20 cellular contexts compared by ENCODE assay signal in genomic region chr14:33555710-33556350, GRCh38.
DNase-seq lines count a peak whose midpoint lies in the region; ATAC-seq, FAIRE-seq and TF ChIP-seq lines count a peak whose summit lies in the region.
"Had no signal": no experiment of that assay in that cellular context is flagged by ENCODE, and none has a peak within 500 bp of the region (broad histone marks: within the 10 kb centered on the region; RNA-seq: fewer than 3 reads in every experiment).

No MANE protein-coding gene starts in this region.

- no peaks in the 10 kb centered on the region for H3K27me3 Mint-ChIP-seq in astrocyte (ENCODE audit: low read depth, unreplicated experiment)
- no peaks in the 10 kb centered on the region for H3K27me3 Mint-ChIP-seq in osteocyte (ENCODE audit: unreplicated experiment)
- H3K27me3 Mint-ChIP-seq: CD4-positive, alpha-beta memory T cell had no signal

- H3K4me2 ChIP-seq in astrocyte (ENCODE audit: low read length) = peak overlapping the region; percentile 12
- H3K4me2 ChIP-seq: A549, BLaER1, PC-9 had no signal

- H3K9me3 ChIP-seq in astrocyte (ENCODE audit: insufficient read depth, low read depth, low read length) = no peaks in the 10 kb centered on the region
- H3K9me3 ChIP-seq: A549, BLaER1 had no signal

- H3K36me3 ChIP-seq in astrocyte (ENCODE audit: insufficient read depth, low read length) = no peaks in the 10 kb centered on the region
- H3K36me3 ChIP-seq: BLaER1 had no signal

- H3K27ac Mint-ChIP-seq in astrocyte (ENCODE audit: unreplicated experiment) (no peak overlapping the region), osteocyte (ENCODE audit: unreplicated experiment) (peak overlapping the region; percentile 85)
- H3K27ac Mint-ChIP-seq: CD4-positive, alpha-beta memory T cell had no signal

- no peaks in the 10 kb centered on the region for H3K79me2 ChIP-seq in astrocyte (ENCODE audit: insufficient read depth, low read length)

- no peaks in the 10 kb centered on the region for H3K27me3 ChIP-seq in astrocyte (ENCODE audit: insufficient read depth, low read length)
- H3K27me3 ChIP-seq: BLaER1 had no signal

- H4K20me1 ChIP-seq in astrocyte (ENCODE audit: insufficient read depth, low read length) = no peaks in the 10 kb centered on the region
- H4K20me1 ChIP-seq: BLaER1 had no signal

- H3K27ac ChIP-seq in astrocyte (ENCODE audit: low read depth, low read length) (peak overlapping the region; percentile 46), epithelial cell of prostate (peak overlapping the region; percentile 11)
- H3K27ac ChIP-seq: A549, BLaER1 had no signal

- no peak for FAIRE-seq in astrocyte (lab: Jason Lieb, UNC)
- FAIRE-seq: A549, GM12892, HepG2 had no signal

- no peak overlapping the region for H3K9ac ChIP-seq in astrocyte (ENCODE audit: low read length)
- H3K9ac ChIP-seq: BLaER1 had no signal

- no peak overlapping the region for H3K4me3 ChIP-seq in astrocyte (ENCODE audit: insufficient read depth, low read depth, low read length)
- H3K4me3 ChIP-seq: A549, BLaER1, PC-9 had no signal

- peaks cover 8% of the 10 kb centered on the region for H3K4me1 Mint-ChIP-seq in astrocyte (ENCODE audit: low read depth, unreplicated experiment)
- peaks cover 22% of the 10 kb centered on the region for H3K4me1 Mint-ChIP-seq in osteocyte (ENCODE audit: unreplicated experiment)
- H3K4me1 Mint-ChIP-seq: CD4-positive, alpha-beta memory T cell had no signal

- TF ChIP-seq CTCF in astrocyte (IDR thresholded peaks at IDR 0.05; ENCODE audit: insufficient read depth, low read depth, low read length) (no peak), osteocyte (IDR thresholded peaks at IDR 0.05) (no peak)

- DNase-seq in EH (ENCODE audit: low read depth) (peak; percentile 17), astrocyte (ENCODE audit: low read depth) (peak; percentile 41), epithelial cell of prostate (ENCODE audit: low read depth, low spot score) (no peak), osteocyte (ENCODE audit: extremely low spot score, unreplicated experiment) (no peak), T-helper 2 cell (no peak)
- DNase-seq in activated effector memory CD4-positive, alpha-beta T cell treated with Interleukin-2 at 50 U/mL for 16 hours = no peak
- DNase-seq: CD4-positive, alpha-beta memory T cell; DMS153; KBM-7; NCI-H1105 treated with DMSO at 0.1 percent for 48 hours; NCI-H1694; NCI-H2081 treated with DMSO at 0.1 percent for 48 hours; NCI-H82 had no signal

- H3K36me3 Mint-ChIP-seq in astrocyte (ENCODE audit: low read depth, unreplicated experiment) (no peaks in the 10 kb centered on the region), osteocyte (ENCODE audit: unreplicated experiment) (no peaks in the 10 kb centered on the region)
- H3K36me3 Mint-ChIP-seq: CD4-positive, alpha-beta memory T cell had no signal

- H3K4me1 ChIP-seq in astrocyte (ENCODE audit: insufficient read depth, low read length) = peaks cover 13% of the 10 kb centered on the region
- H3K4me1 ChIP-seq: A549, BLaER1 had no signal

- ATAC-seq in GM19455 (IDR thresholded peaks at IDR 0.05; ENCODE audit: unreplicated experiment) (no peak), HG02623 (IDR thresholded peaks at IDR 0.05; ENCODE audit: unreplicated experiment) (no peak)
- ATAC-seq: A549, HepG2 had no signal

- H3K9me3 Mint-ChIP-seq in astrocyte (ENCODE audit: unreplicated experiment) (no peaks in the 10 kb centered on the region), osteocyte (ENCODE audit: unreplicated experiment) (no peaks in the 10 kb centered on the region)
- H3K9me3 Mint-ChIP-seq: CD4-positive, alpha-beta memory T cell had no signal

- no peak overlapping the region for H2AFZ ChIP-seq in astrocyte (ENCODE audit: low read depth, low read length)
- H2AFZ ChIP-seq: PC-9 had no signal

- no peak overlapping the region for H3K4me3 Mint-ChIP-seq in astrocyte (ENCODE audit: unreplicated experiment)
- H3K4me3 Mint-ChIP-seq in osteocyte (ENCODE audit: unreplicated experiment) = no peak overlapping the region
- H3K4me3 Mint-ChIP-seq: CD4-positive, alpha-beta memory T cell had no signal

Comparison
In these comparisons a context has a peak if more than half of its experiments do, and no peak if none do; other contexts are left out.
1. DNase-seq: peak in EH (single experiment) and astrocyte (single experiment); none in epithelial cell of prostate (single experiment), osteocyte (single experiment), activated effector memory CD4-positive, alpha-beta T cell treated with Interleukin-2 at 50 U/mL for 16 hours (single experiment) and T-helper 2 cell (0 of 5).